1 cellular context compared by ENCODE assay signal in genomic region chr3:81716870-81717509, GRCh38.
TF ChIP-seq lines count a peak whose summit lies in the region.

No MANE protein-coding gene starts in this region.

TF ChIP-seq in HepG2, 621 proteins besides CTCF, POLR2A, EP300 and RAD21 (continued from another document and continues in another):
- TF ChIP-seq LRRFIP1 (CRISPR knock-in tag; conservative IDR thresholded peaks at IDR 0.05), result no peak
- 0 out of 2 replicates have a peak, but pooled peaks have one; percentile 24 for TF ChIP-seq ARNT2 (CRISPR knock-in tag; IDR thresholded peaks at IDR 0.05; ENCODE audit: low read depth)
- TF ChIP-seq ZNF136 (CRISPR knock-in tag; IDR thresholded peaks at IDR 0.05; ENCODE audit: low read depth), result peak; percentile 50; the same call in 1 of the 2 replicates
- no peak for TF ChIP-seq ZFP62 (CRISPR knock-in tag; IDR thresholded peaks at IDR 0.05)
- TF ChIP-seq ZNF503 (CRISPR knock-in tag; IDR thresholded peaks at IDR 0.05), result peak; percentile 28; the same call in 1 of the 2 replicates
- TF ChIP-seq RXRA (CRISPR knock-in tag; IDR thresholded peaks at IDR 0.05), result peak; percentile 86; the same call in 1 of the 2 replicates
- TF ChIP-seq RARA (CRISPR knock-in tag; IDR thresholded peaks at IDR 0.05), result peak; percentile 100
- TF ChIP-seq ZNF629 (CRISPR knock-in tag; conservative IDR thresholded peaks at IDR 0.05), result no peak
- no peak for TF ChIP-seq ZNF343 (CRISPR knock-in tag; IDR thresholded peaks at IDR 0.05)
- peak; percentile 93 for TF ChIP-seq GFI1 (CRISPR knock-in tag; IDR thresholded peaks at IDR 0.05; ENCODE audit: borderline replicate concordance)
- peak; percentile 24; the same call in 1 of the 2 replicates for TF ChIP-seq MAFF (IDR thresholded peaks at IDR 0.05; ENCODE audit: low read depth, low read length)
- peak; percentile 97 for TF ChIP-seq HOMEZ (CRISPR knock-in tag; IDR thresholded peaks at IDR 0.05; ENCODE audit: low read depth)
- TF ChIP-seq RNF219 (CRISPR knock-in tag; IDR thresholded peaks at IDR 0.05), result peak; percentile 90
- TF ChIP-seq ZNF276 (CRISPR knock-in tag; IDR thresholded peaks at IDR 0.05; ENCODE audit: low read depth), result no peak
- TF ChIP-seq ZNF205 (CRISPR knock-in tag; IDR thresholded peaks at IDR 0.05), result peak; percentile 53; the same call in 1 of the 2 replicates
- peak; percentile 36; the same call in 1 of the 2 replicates for TF ChIP-seq ZNF770 (CRISPR knock-in tag; IDR thresholded peaks at IDR 0.05)
- TF ChIP-seq HNF1B (CRISPR knock-in tag; IDR thresholded peaks at IDR 0.05), result peak; percentile 96
- peak; percentile 66 for TF ChIP-seq DMAP1 (CRISPR knock-in tag; IDR thresholded peaks at IDR 0.05)
- TF ChIP-seq ZNF382 (CRISPR knock-in tag; IDR thresholded peaks at IDR 0.05; ENCODE audit: borderline replicate concordance), result no peak
- TF ChIP-seq ZNF274 (CRISPR knock-in tag; IDR thresholded peaks at IDR 0.05), result no peak
- TF ChIP-seq PHF5A (CRISPR knock-in tag; IDR thresholded peaks at IDR 0.05; ENCODE audit: low read depth, unreplicated experiment), result peak; percentile 97
- peak; percentile 87 for TF ChIP-seq CEBPB (IDR thresholded peaks at IDR 0.05; ENCODE audit: borderline replicate concordance, low read depth, low read length)
- peak; percentile 32 for TF ChIP-seq ZEB1 (IDR thresholded peaks at IDR 0.05; ENCODE audit: insufficient replicate concordance, low read depth)
- TF ChIP-seq KLF15 (CRISPR knock-in tag; IDR thresholded peaks at IDR 0.05; ENCODE audit: borderline replicate concordance), result no peak
- TF ChIP-seq TCF7 (IDR thresholded peaks at IDR 0.05; ENCODE audit: low read depth), result peak; percentile 60
- TF ChIP-seq MXD1 (CRISPR knock-in tag; IDR thresholded peaks at IDR 0.05), result no peak
- peak; percentile 83 for TF ChIP-seq ZNF644 (CRISPR knock-in tag; IDR thresholded peaks at IDR 0.05; ENCODE audit: low read depth)
- TF ChIP-seq CEBPZ (IDR thresholded peaks at IDR 0.05; ENCODE audit: low read length), result no peak
- peak; percentile 98 for TF ChIP-seq HMG20A (CRISPR knock-in tag; IDR thresholded peaks at IDR 0.05; ENCODE audit: borderline replicate concordance)
- peak; percentile 86; the same call in 1 of the 2 replicates for TF ChIP-seq ZKSCAN8 (CRISPR knock-in tag; IDR thresholded peaks at IDR 0.05; ENCODE audit: borderline replicate concordance)
- TF ChIP-seq PAF1 (CRISPR knock-in tag; IDR thresholded peaks at IDR 0.05), result no peak
- peak; percentile 100 for TF ChIP-seq BCL6 (CRISPR knock-in tag; IDR thresholded peaks at IDR 0.05)
- no peak for TF ChIP-seq ZNF652 (CRISPR knock-in tag; IDR thresholded peaks at IDR 0.05; ENCODE audit: borderline replicate concordance, low read depth)
- 0 out of 2 replicates have a peak, but pooled peaks have one; percentile 52 for TF ChIP-seq BHLHE40 (IDR thresholded peaks at IDR 0.05; ENCODE audit: low read length)
- peak; percentile 56; the same call in 1 of the 2 replicates for TF ChIP-seq CCDC6 (CRISPR knock-in tag; IDR thresholded peaks at IDR 0.05)
- TF ChIP-seq REPIN1 (CRISPR knock-in tag; IDR thresholded peaks at IDR 0.05; ENCODE audit: borderline replicate concordance, low read depth), result peak; percentile 86
- peak; percentile 83 for TF ChIP-seq HMG20B (CRISPR knock-in tag; conservative IDR thresholded peaks at IDR 0.05)
- peak; percentile 46; the same call in 1 of the 2 replicates for TF ChIP-seq ZSCAN21 (CRISPR knock-in tag; IDR thresholded peaks at IDR 0.05; ENCODE audit: borderline replicate concordance)
- TF ChIP-seq YEATS2 (CRISPR knock-in tag; IDR thresholded peaks at IDR 0.05; ENCODE audit: borderline replicate concordance), result peak; percentile 82; the same call in 1 of the 2 replicates
- no peak for TF ChIP-seq GABPA (IDR thresholded peaks at IDR 0.05; ENCODE audit: low read depth, low read length)
- 0 out of 2 replicates have a peak, but pooled peaks have one; percentile 31 for TF ChIP-seq GABPA (CRISPR knock-in tag; IDR thresholded peaks at IDR 0.05; ENCODE audit: low read depth)
- peak; percentile 92 for TF ChIP-seq TFE3 (CRISPR knock-in tag; IDR thresholded peaks at IDR 0.05)
